In the genomic region with DNA sequence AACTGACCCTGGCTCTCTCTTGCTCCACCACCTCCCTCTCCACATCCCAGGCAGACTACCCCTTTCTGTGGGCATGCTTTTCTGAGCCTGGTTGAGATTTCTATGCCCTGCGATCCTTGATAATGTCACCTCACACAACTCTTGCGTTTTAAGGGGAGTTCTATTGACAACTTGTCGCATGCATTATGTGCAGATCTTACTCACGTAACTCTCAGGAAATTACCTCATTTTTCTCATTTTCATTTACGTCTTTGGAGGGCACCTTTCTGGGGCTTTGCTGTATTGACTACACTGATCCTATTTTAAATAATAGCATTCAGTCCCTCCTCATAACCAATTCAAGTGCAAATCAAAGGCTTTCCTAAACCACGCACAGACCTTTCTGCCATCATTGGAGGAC, we compare ENCODE assay signal across 24 cellular contexts.
"Had no signal": no experiment of that assay in that cellular context is flagged by ENCODE, and none has a peak within 500 bp of the region (broad histone marks: within the 10 kb centered on the region; RNA-seq: fewer than 3 reads in every experiment).

No MANE protein-coding gene starts in this region.

- H3K36me3 ChIP-seq: left ventricle myocardium inferior, lower lobe of right lung, ovary, stomach, thoracic aorta had no signal

- H3K4me3 ChIP-seq: hepatocyte, left ventricle myocardium inferior, lower lobe of right lung, ovary, stomach, thoracic aorta had no signal

- H3K27ac Mint-ChIP-seq: endodermal cell, memory B cell, mesothelial cell of epicardium, natural killer cell, progenitor cell of endocrine pancreas had no signal

- H3K9me3 Mint-ChIP-seq: endodermal cell, memory B cell, mesothelial cell of epicardium, natural killer cell, neural crest cell had no signal

- H3K4me3 Mint-ChIP-seq: endodermal cell, memory B cell, mesothelial cell of epicardium, natural killer cell, neural crest cell had no signal

- DNase-seq: effector CD4-positive, alpha-beta T cell; erythroblast; foreskin keratinocyte; kidney; left cardiac atrium; left ventricle myocardium inferior; lower lobe of right lung; natural killer cell; nucleus accumbens; ovary; right cardiac atrium; small intestine; stimulated activated CD4-positive, alpha-beta T cell treated with anti-CD3 and anti-CD28 coated beads, Interleukin-12 subunit alpha, Interleukin-12 subunit beta, amount 100 ng/mL, for 4 hours; stimulated activated naive CD4-positive, alpha-beta T cell; stomach; substantia nigra; trophoblast cell had no signal

- H3K27me3 ChIP-seq: foreskin keratinocyte, ovary, stomach had no signal

- H3K36me3 Mint-ChIP-seq: memory B cell, mesothelial cell of epicardium, natural killer cell had no signal

- ATAC-seq: foreskin keratinocyte, left cardiac atrium, lower lobe of right lung, natural killer cell, right cardiac atrium had no signal

- H3K9me3 ChIP-seq: left ventricle myocardium inferior, lower lobe of right lung, ovary, stomach, thoracic aorta had no signal

- H3K4me1 Mint-ChIP-seq: memory B cell, natural killer cell had no signal
